Comparison of ENCODE assay signal across 14 cellular contexts in genomic region chr1:216926681-216927080, GRCh38.
"Had no signal": no experiment of that assay in that cellular context is flagged by ENCODE, and none has a peak within 500 bp of the region (broad histone marks: within the 10 kb centered on the region; RNA-seq: fewer than 3 reads in every experiment).

No MANE protein-coding gene starts in this region.

- ATAC-seq: left cardiac atrium; stimulated activated effector memory CD8-positive, alpha-beta T cell treated with anti-CD3 and anti-CD28 coated beads, Interleukin-12 subunit alpha, Interleukin-12 subunit beta, amount 100 ng/mL, for 72 hours had no signal

- H3K27ac ChIP-seq: brain microvascular endothelial cell, parathyroid adenoma, right atrium auricular region, skin epidermis had no signal

- H3K9me3 ChIP-seq: right atrium auricular region, tibial nerve had no signal

- H3K9ac ChIP-seq: parathyroid adenoma had no signal

- H3K36me3 ChIP-seq: brain microvascular endothelial cell, right atrium auricular region, tibial nerve had no signal

- H3K4me3 ChIP-seq: right atrium auricular region, skin epidermis, tibial nerve had no signal

- H3K4me1 ChIP-seq: right atrium auricular region had no signal

- H3K36me3 Mint-ChIP-seq: memory B cell; stimulated activated effector memory CD8-positive, alpha-beta T cell treated with anti-CD3 and anti-CD28 coated beads, Interleukin-12 subunit alpha, Interleukin-12 subunit beta, amount 100 ng/mL, for 72 hours had no signal

- H3K4me3 Mint-ChIP-seq: dendritic cell treated with granulocyte-macrophage colony-stimulating factor and Interleukin-4, amounts not matched to agents 40 ng/mL and 50 ng/mL, for 4 days; memory B cell; nephron progenitor cell; stimulated activated effector memory CD8-positive, alpha-beta T cell treated with anti-CD3 and anti-CD28 coated beads, Interleukin-12 subunit alpha, Interleukin-12 subunit beta, amount 100 ng/mL, for 72 hours had no signal

- H3K27ac Mint-ChIP-seq: dendritic cell treated with granulocyte-macrophage colony-stimulating factor and Interleukin-4, amounts not matched to agents 40 ng/mL and 50 ng/mL, for 4 days; memory B cell; stimulated activated effector memory CD8-positive, alpha-beta T cell treated with anti-CD3 and anti-CD28 coated beads, Interleukin-12 subunit alpha, Interleukin-12 subunit beta, amount 100 ng/mL, for 72 hours had no signal

- H3K4me1 Mint-ChIP-seq: memory B cell; stimulated activated effector memory CD8-positive, alpha-beta T cell treated with anti-CD3 and anti-CD28 coated beads, Interleukin-12 subunit alpha, Interleukin-12 subunit beta, amount 100 ng/mL, for 72 hours had no signal

- H3K9me3 Mint-ChIP-seq: dendritic cell treated with granulocyte-macrophage colony-stimulating factor and Interleukin-4, amounts not matched to agents 40 ng/mL and 50 ng/mL, for 4 days; memory B cell; nephron progenitor cell; stimulated activated effector memory CD8-positive, alpha-beta T cell treated with anti-CD3 and anti-CD28 coated beads, Interleukin-12 subunit alpha, Interleukin-12 subunit beta, amount 100 ng/mL, for 72 hours had no signal

- H3K27me3 Mint-ChIP-seq: dendritic cell treated with granulocyte-macrophage colony-stimulating factor and Interleukin-4, amounts not matched to agents 40 ng/mL and 50 ng/mL, for 4 days; memory B cell had no signal

- DNase-seq: activated naive CD4-positive, alpha-beta T cell treated with anti-CD3 and anti-CD28 coated beads, Interleukin-2, amount 50 U/mL, for 16 hours; activated T-cell treated with anti-CD3 and anti-CD28 coated beads, Interleukin-2, amount 50 U/mL, for 1 hour; brain microvascular endothelial cell; cerebellar nuclear complex; left cardiac atrium; nephron progenitor cell; T-helper 2 cell had no signal

- H3K27me3 ChIP-seq: brain microvascular endothelial cell, right atrium auricular region, tibial nerve had no signal

- H2AFZ ChIP-seq: parathyroid adenoma had no signal
